In the genomic region with DNA sequence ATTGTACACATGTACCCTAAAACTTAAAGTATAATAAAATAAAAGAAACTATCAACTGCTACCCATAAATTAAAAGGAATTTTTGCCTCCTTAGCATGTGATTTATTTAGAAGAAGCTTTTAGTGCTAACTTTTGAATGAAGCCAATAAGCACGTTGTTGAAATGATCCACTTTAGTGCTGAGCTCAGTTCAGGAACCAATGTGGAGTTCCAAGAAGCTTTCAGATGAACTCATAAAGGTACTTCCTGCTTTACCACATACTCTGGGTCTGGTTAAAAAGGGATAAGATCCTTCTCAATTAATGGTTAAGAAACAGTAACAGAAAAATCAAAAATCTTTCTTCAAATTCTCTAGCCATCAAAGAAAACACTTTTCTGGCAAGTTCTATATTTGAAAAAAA, we compare ENCODE assay signal across 1 cellular context.
TF ChIP-seq lines count a peak whose summit lies in the region.

No MANE protein-coding gene starts in this region.

TF ChIP-seq in IMR-90, 13 proteins besides CTCF, POLR2A, EP300 and RAD21:
- TF ChIP-seq RCOR1 (IDR thresholded peaks at IDR 0.05; ENCODE audit: insufficient replicate concordance, low read length) (no peak), MAZ (IDR thresholded peaks at IDR 0.05; ENCODE audit: borderline replicate concordance, low read depth, low read length) (no peak)
